ENCODE assay signal across 18 cellular contexts in genomic region chr18:45325791-45326190, GRCh38.
"Had no signal": no experiment of that assay in that cellular context is flagged by ENCODE, and none has a peak within 500 bp of the region (broad histone marks: within the 10 kb centered on the region; RNA-seq: fewer than 3 reads in every experiment).

No MANE protein-coding gene starts in this region.

- H2AFZ ChIP-seq: hepatocyte had no signal

- H3K4me3 ChIP-seq: hepatocyte, left ventricle myocardium inferior, prostate gland, sigmoid colon, spleen, thyroid gland, vagina had no signal

- H3K9me3 ChIP-seq: left ventricle myocardium inferior, prostate gland, sigmoid colon, spleen, thyroid gland, vagina had no signal

- H3K36me3 ChIP-seq: left ventricle myocardium inferior, prostate gland, sigmoid colon, spleen, thyroid gland, vagina had no signal

- H3K27ac ChIP-seq: prostate gland, spleen, thyroid gland had no signal

- ATAC-seq: activated CD4-positive, alpha-beta T cell treated with anti-CD3 and anti-CD28 coated beads for 36 hours; effector memory CD8-positive, alpha-beta T cell; naive thymus-derived CD8-positive, alpha-beta T cell; SK-N-SH treated with all-trans-retinoic acid at 6 μM for 48 hours; stimulated activated naive B cell treated with anti-CD40 and anti-IgM and Interleukin-4, amounts not matched to agents 10 μg/mL and 1 μg/mL and 100 μg/mL, for 72 hours; T-cell had no signal

- H3K4me1 ChIP-seq: prostate gland, sigmoid colon, spleen had no signal

- DNase-seq: activated CD4-positive, alpha-beta memory T cell treated with anti-CD3 and anti-CD28 coated beads for 36 hours; activated CD4-positive, alpha-beta T cell treated with anti-CD3 and anti-CD28 coated beads for 36 hours; activated naive CD8-positive, alpha-beta T cell treated with anti-CD3 and anti-CD28 coated beads for 36 hours; amniotic stem cell; effector memory CD8-positive, alpha-beta T cell; islet precursor cell; left ventricle myocardium inferior; naive thymus-derived CD8-positive, alpha-beta T cell; sigmoid colon; spleen; stimulated activated CD4-positive, alpha-beta T cell treated with anti-CD3 and anti-CD28 coated beads, Interleukin-4, amount 100 ng/mL, for 4 hours; stimulated activated naive B cell treated with anti-CD40 and anti-IgM and Interleukin-4, amounts not matched to agents 10 μg/mL and 1 μg/mL and 100 μg/mL, for 72 hours; T-cell; thyroid gland had no signal

- H3K27me3 ChIP-seq: hepatocyte, sigmoid colon, thyroid gland, vagina had no signal
